In the genomic region with DNA sequence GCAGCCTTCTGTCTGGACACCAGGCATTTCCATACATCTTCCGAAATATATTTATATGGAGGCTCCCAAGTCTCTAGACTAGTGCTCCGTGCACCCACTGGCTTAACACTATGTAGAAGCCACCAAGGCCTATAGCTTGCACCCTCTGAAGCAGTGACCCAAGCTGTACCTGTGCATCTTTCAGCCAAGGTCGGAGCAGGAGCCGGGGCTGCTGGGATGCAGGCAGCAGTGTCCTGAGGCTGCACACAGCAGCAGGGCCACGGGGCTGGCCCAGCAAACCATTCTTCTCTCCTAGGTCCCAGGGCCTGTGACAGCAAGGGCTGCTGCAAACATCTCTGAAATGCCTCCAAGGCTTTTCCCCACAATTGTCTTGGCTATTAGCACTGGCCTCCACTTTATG, we compare ENCODE assay signal across 7 cellular contexts.
DNase-seq lines count a peak whose midpoint lies in the region; ATAC-seq and TF ChIP-seq lines count a peak whose summit lies in the region.
"Not testable (repeated sequence)": the region's sequence is repeated elsewhere in the genome, so short reads cannot be mapped to it uniquely, and the experiment has no call there.

No MANE protein-coding gene starts in this region.

- not testable (repeated sequence) for H3K36me3 ChIP-seq in left ventricle myocardium inferior, right lobe of liver, transverse colon

- in situ Hi-C loops in transverse colon (cut with MboI; ENCODE audit: low pct_ligation_motif_present in 1 of 4, low pct_unique_long_range_greater_than_20kb in 1 of 4, low sequenced_read_pairs in 3 of 4), result not testable (repeated sequence)

- 70% methylated on average over 3 of the region's 5 CpGs for WGBS in right lobe of liver (ENCODE audit: insufficient coverage, low coverage, low lambda C conversion rate, missing lambda C conversion rate)
- 65% methylated on average over 4 of the region's 5 CpGs; no CpG with 5 or more reads in 1 of the 2 donors for WGBS in transverse colon (ENCODE audit: low coverage in 1 of 2), 2 donors

- TF ChIP-seq EP300 in transverse colon (IDR thresholded peaks at IDR 0.05; ENCODE audit: low read depth), result not testable (repeated sequence)

- not testable (repeated sequence) for H3K27ac ChIP-seq in left ventricle myocardium inferior (replicated peaks); right lobe of liver; transverse colon

- H3K9me3 Mint-ChIP-seq in activated CD4-positive, alpha-beta memory T cell treated with anti-CD3 and anti-CD28 coated beads, Interleukin-2, amount 10 ng/mL, durations not matched to agents 7 days and 5 days; activated T-cell treated with anti-CD3 and anti-CD28 coated beads, Interleukin-2, amount 50 U/mL, for 4 hours; osteocyte (ENCODE audit: unreplicated experiment): not testable (repeated sequence)

- H3K9me3 ChIP-seq in left ventricle myocardium inferior (replicated peaks); right lobe of liver; transverse colon: not testable (repeated sequence)

- H3K4me1 Mint-ChIP-seq in activated CD4-positive, alpha-beta memory T cell treated with anti-CD3 and anti-CD28 coated beads, Interleukin-2, amount 10 ng/mL, durations not matched to agents 7 days and 5 days; activated T-cell treated with anti-CD3 and anti-CD28 coated beads, Interleukin-2, amount 50 U/mL, for 4 hours (ENCODE audit: low read depth); osteocyte (ENCODE audit: unreplicated experiment): not testable (repeated sequence)

- DNase-seq in activated CD4-positive, alpha-beta memory T cell treated with anti-CD3 and anti-CD28 coated beads, Interleukin-2, amount 10 ng/mL, durations not matched to agents 7 days and 5 days, result peak; percentile 15
- DNase-seq in activated T-cell treated with anti-CD3 and anti-CD28 coated beads, Interleukin-2, amount 50 U/mL, for 4 hours, result peak; percentile 3
- peak; percentile 1 for DNase-seq in effector CD4-positive, alpha-beta T cell
- DNase-seq in left ventricle myocardium inferior (peak; percentile 15), right lobe of liver (peak in 2 of 3 donors; percentile 28 to 46), osteocyte (ENCODE audit: extremely low spot score, unreplicated experiment) (peak; percentile 81), transverse colon (peak; percentile 8)

- H3K36me3 Mint-ChIP-seq in activated CD4-positive, alpha-beta memory T cell treated with anti-CD3 and anti-CD28 coated beads, Interleukin-2, amount 10 ng/mL, durations not matched to agents 7 days and 5 days (ENCODE audit: low read depth); activated T-cell treated with anti-CD3 and anti-CD28 coated beads, Interleukin-2, amount 50 U/mL, for 4 hours (ENCODE audit: insufficient read depth); osteocyte (ENCODE audit: unreplicated experiment): not testable (repeated sequence)

- not testable (repeated sequence) for H3K4me3 ChIP-seq in left ventricle myocardium inferior, right lobe of liver, transverse colon

- H3K4me1 ChIP-seq in left ventricle myocardium inferior, right lobe of liver, transverse colon: not testable (repeated sequence)

- not testable (repeated sequence) for H3K4me3 Mint-ChIP-seq in activated CD4-positive, alpha-beta memory T cell treated with anti-CD3 and anti-CD28 coated beads, Interleukin-2, amount 10 ng/mL, durations not matched to agents 7 days and 5 days; activated T-cell treated with anti-CD3 and anti-CD28 coated beads, Interleukin-2, amount 50 U/mL, for 4 hours; osteocyte (ENCODE audit: unreplicated experiment)

- not testable (repeated sequence) for TF ChIP-seq POLR2A in right lobe of liver (IDR thresholded peaks at IDR 0.05); transverse colon (IDR thresholded peaks at IDR 0.05)

- H3K27me3 ChIP-seq in left ventricle myocardium inferior (ENCODE audit: low read depth); right lobe of liver; transverse colon: not testable (repeated sequence)

- intact Hi-C loops in left ventricle myocardium inferior (cut with micrococcal nuclease); right lobe of liver (cut with DNase I); transverse colon (cut with DNase I; ENCODE audit: low total_unique reads): not testable (repeated sequence)

- CTCF ChIA-PET in activated CD4-positive, alpha-beta memory T cell treated with anti-CD3 and anti-CD28 coated beads, Interleukin-2, amount 10 ng/mL, durations not matched to agents 7 days and 5 days (lab: Charles Lee), result not testable (repeated sequence)

- not testable (repeated sequence) for H3K27me3 Mint-ChIP-seq in activated CD4-positive, alpha-beta memory T cell treated with anti-CD3 and anti-CD28 coated beads, Interleukin-2, amount 10 ng/mL, durations not matched to agents 7 days and 5 days; activated T-cell treated with anti-CD3 and anti-CD28 coated beads, Interleukin-2, amount 50 U/mL, for 4 hours (ENCODE audit: low read depth); osteocyte (ENCODE audit: unreplicated experiment)

- POLR2A ChIA-PET in activated CD4-positive, alpha-beta memory T cell treated with anti-CD3 and anti-CD28 coated beads, Interleukin-2, amount 10 ng/mL, durations not matched to agents 7 days and 5 days (lab: Charles Lee), result not testable (repeated sequence)

- TF ChIP-seq CTCF in left ventricle myocardium inferior (IDR thresholded peaks at IDR 0.05; ENCODE audit: borderline replicate concordance); right lobe of liver (IDR thresholded peaks at IDR 0.05); osteocyte (IDR thresholded peaks at IDR 0.05); transverse colon (IDR thresholded peaks at IDR 0.05): not testable (repeated sequence)

- not testable (repeated sequence) for H3K27ac Mint-ChIP-seq in activated CD4-positive, alpha-beta memory T cell treated with anti-CD3 and anti-CD28 coated beads, Interleukin-2, amount 10 ng/mL, durations not matched to agents 7 days and 5 days; osteocyte (ENCODE audit: unreplicated experiment)

- not testable (repeated sequence) for ATAC-seq in activated T-cell treated with anti-CD3 and anti-CD28 coated beads, Interleukin-2, amount 50 U/mL, for 4 hours; right lobe of liver

Comparison
In these comparisons a context has a peak if more than half of its experiments do, and no peak if none do; other contexts are left out.
1. DNase-seq: peak in every context shown above with its lines; median percentile 81 in osteocyte; 37 in right lobe of liver; 15 in activated CD4-positive, alpha-beta memory T cell treated with anti-CD3 and anti-CD28 coated beads, Interleukin-2, amount 10 ng/mL, durations not matched to agents 7 days and 5 days; 15 in left ventricle myocardium inferior; 8 in transverse colon; 3 in activated T-cell treated with anti-CD3 and anti-CD28 coated beads, Interleukin-2, amount 50 U/mL, for 4 hours; 1 in effector CD4-positive, alpha-beta T cell.